Comparison of ENCODE assay signal across 1 cellular context in the genomic region with DNA sequence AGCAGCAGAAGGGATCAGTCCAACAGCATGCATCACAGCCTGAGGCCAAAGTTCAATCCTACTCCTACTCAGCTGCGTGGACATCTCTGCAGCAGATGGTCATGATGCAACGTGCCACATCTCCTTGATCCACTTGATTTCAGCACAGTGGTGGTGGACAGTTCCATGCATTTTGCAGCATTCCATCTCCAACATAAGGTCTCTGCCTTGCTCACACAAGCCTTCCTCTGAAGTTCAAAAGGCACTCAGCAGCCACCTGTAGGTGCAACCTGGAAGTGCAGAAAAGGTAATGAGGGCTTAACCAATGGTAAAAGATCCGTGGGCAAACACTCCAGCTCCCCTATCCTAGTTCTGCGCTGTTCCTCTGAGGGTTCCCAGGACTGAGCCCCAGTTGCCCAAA.
A peak's percentile ranks its signal among the peaks of the same experiment; 100 is the strongest.
TF ChIP-seq lines count a peak whose summit lies in the region.

No MANE protein-coding gene starts in this region.

TF ChIP-seq in HepG2, 621 proteins besides CTCF, POLR2A, EP300 and RAD21 (continued from another document and continues in another):
- no peak for TF ChIP-seq FUBP1 (CRISPR knock-in tag; IDR thresholded peaks at IDR 0.05; ENCODE audit: borderline replicate concordance)
- TF ChIP-seq, protein P1, sequence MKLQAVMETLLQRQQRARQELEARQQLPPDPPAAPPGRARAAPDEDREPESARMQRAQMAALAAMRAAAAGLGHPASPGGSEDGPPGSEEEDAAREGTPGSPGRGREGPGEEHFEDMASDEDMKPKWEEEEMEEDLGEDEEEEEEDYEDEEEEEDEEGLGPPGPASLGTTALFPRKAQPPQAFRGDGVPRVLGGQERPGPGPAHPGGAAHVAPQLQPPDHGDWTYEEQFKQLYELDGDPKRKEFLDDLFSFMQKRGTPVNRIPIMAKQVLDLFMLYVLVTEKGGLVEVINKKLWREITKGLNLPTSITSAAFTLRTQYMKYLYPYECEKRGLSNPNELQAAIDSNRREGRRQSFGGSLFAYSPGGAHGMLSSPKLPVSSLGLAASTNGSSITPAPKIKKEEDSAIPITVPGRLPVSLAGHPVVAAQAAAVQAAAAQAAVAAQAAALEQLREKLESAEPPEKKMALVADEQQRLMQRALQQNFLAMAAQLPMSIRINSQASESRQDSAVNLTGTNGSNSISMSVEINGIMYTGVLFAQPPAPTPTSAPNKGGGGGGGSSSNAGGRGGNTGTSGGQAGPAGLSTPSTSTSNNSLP (IDR thresholded peaks at IDR 0.05; ENCODE audit: low read depth, low read length), result peak; percentile 61
- no peak for TF ChIP-seq JUN (CRISPR knock-in tag; IDR thresholded peaks at IDR 0.05)
- no peak for TF ChIP-seq RXRA (CRISPR knock-in tag; IDR thresholded peaks at IDR 0.05)
- no peak for TF ChIP-seq ZNF251 (CRISPR knock-in tag; IDR thresholded peaks at IDR 0.05)
- TF ChIP-seq HOMEZ (CRISPR knock-in tag; IDR thresholded peaks at IDR 0.05; ENCODE audit: low read depth), result no peak
- TF ChIP-seq CC2D1A (CRISPR knock-in tag; IDR thresholded peaks at IDR 0.05), result no peak
- TF ChIP-seq ZBTB43 (CRISPR knock-in tag; conservative IDR thresholded peaks at IDR 0.05), result no peak
- no peak for TF ChIP-seq THAP11 (CRISPR knock-in tag; IDR thresholded peaks at IDR 0.05)
- TF ChIP-seq, protein P2, sequence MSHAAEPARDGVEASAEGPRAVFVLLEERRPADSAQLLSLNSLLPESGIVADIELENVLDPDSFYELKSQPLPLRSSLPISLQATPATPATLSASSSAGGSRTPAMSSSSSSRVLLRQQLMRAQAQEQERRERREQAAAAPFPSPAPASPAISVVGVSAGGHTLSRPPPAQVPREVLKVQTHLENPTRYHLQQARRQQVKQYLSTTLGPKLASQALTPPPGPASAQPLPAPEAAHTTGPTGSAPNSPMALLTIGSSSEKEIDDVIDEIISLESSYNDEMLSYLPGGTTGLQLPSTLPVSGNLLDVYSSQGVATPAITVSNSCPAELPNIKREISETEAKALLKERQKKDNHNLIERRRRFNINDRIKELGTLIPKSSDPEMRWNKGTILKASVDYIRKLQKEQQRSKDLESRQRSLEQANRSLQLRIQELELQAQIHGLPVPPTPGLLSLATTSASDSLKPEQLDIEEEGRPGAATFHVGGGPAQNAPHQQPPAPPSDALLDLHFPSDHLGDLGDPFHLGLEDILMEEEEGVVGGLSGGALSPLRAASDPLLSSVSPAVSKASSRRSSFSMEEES (CRISPR knock-in tag; IDR thresholded peaks at IDR 0.05), result 0 out of 2 replicates have a peak, but pooled peaks have one; percentile 18
- TF ChIP-seq ZMAT5 (CRISPR knock-in tag; IDR thresholded peaks at IDR 0.05; ENCODE audit: borderline replicate concordance, low read depth), result no peak
- TF ChIP-seq ZNF644 (CRISPR knock-in tag; IDR thresholded peaks at IDR 0.05; ENCODE audit: low read depth), result peak; percentile 70
- TF ChIP-seq ZNF362 (CRISPR knock-in tag; IDR thresholded peaks at IDR 0.05; ENCODE audit: borderline replicate concordance), result no peak
- TF ChIP-seq KDM6A (CRISPR knock-in tag; IDR thresholded peaks at IDR 0.05; ENCODE audit: low read depth), result no peak
- TF ChIP-seq MED1 (CRISPR knock-in tag; IDR thresholded peaks at IDR 0.05), result no peak
- TF ChIP-seq ATF4 (CRISPR knock-in tag; IDR thresholded peaks at IDR 0.05), result peak in 1 of 2 experiments; percentile 65; a peak in 1 of 4 replicates
- no peak for TF ChIP-seq ZNF230 (CRISPR knock-in tag; IDR thresholded peaks at IDR 0.05)
- TF ChIP-seq HNF4A (CRISPR knock-in tag; IDR thresholded peaks at IDR 0.05), result peak; percentile 72
- TF ChIP-seq ZNF234 (CRISPR knock-in tag; conservative IDR thresholded peaks at IDR 0.05), result no peak
- TF ChIP-seq JUNB (CRISPR knock-in tag; IDR thresholded peaks at IDR 0.05; ENCODE audit: borderline replicate concordance), result no peak
- no peak for TF ChIP-seq DPF2 (CRISPR knock-in tag; IDR thresholded peaks at IDR 0.05; ENCODE audit: borderline replicate concordance, low read depth)
- no peak for TF ChIP-seq FOXK2 (IDR thresholded peaks at IDR 0.05)
- TF ChIP-seq TCF12 (IDR thresholded peaks at IDR 0.05), result no peak
- no peak for TF ChIP-seq TCF12 (CRISPR knock-in tag; IDR thresholded peaks at IDR 0.05)
- TF ChIP-seq HOXA9 (CRISPR knock-in tag; IDR thresholded peaks at IDR 0.05; ENCODE audit: borderline replicate concordance), result no peak
- no peak for TF ChIP-seq ARNT (IDR thresholded peaks at IDR 0.05)
- no peak for TF ChIP-seq SRF (IDR thresholded peaks at IDR 0.05; ENCODE audit: low read depth, low read length)
- TF ChIP-seq ZNF512B (CRISPR knock-in tag; IDR thresholded peaks at IDR 0.05; ENCODE audit: borderline replicate concordance), result no peak
- no peak for TF ChIP-seq LRRFIP1 (CRISPR knock-in tag; conservative IDR thresholded peaks at IDR 0.05)
- TF ChIP-seq SAP130 (CRISPR knock-in tag; IDR thresholded peaks at IDR 0.05; ENCODE audit: low read depth), result peak; percentile 53; the same call in 1 of the 2 replicates
- peak; percentile 92; the same call in 1 of the 2 replicates for TF ChIP-seq EHMT2 (IDR thresholded peaks at IDR 0.05; ENCODE audit: borderline replicate concordance, low read depth, low read length)
- TF ChIP-seq HMG20A (CRISPR knock-in tag; IDR thresholded peaks at IDR 0.05; ENCODE audit: borderline replicate concordance), result no peak
- TF ChIP-seq, protein P3, sequence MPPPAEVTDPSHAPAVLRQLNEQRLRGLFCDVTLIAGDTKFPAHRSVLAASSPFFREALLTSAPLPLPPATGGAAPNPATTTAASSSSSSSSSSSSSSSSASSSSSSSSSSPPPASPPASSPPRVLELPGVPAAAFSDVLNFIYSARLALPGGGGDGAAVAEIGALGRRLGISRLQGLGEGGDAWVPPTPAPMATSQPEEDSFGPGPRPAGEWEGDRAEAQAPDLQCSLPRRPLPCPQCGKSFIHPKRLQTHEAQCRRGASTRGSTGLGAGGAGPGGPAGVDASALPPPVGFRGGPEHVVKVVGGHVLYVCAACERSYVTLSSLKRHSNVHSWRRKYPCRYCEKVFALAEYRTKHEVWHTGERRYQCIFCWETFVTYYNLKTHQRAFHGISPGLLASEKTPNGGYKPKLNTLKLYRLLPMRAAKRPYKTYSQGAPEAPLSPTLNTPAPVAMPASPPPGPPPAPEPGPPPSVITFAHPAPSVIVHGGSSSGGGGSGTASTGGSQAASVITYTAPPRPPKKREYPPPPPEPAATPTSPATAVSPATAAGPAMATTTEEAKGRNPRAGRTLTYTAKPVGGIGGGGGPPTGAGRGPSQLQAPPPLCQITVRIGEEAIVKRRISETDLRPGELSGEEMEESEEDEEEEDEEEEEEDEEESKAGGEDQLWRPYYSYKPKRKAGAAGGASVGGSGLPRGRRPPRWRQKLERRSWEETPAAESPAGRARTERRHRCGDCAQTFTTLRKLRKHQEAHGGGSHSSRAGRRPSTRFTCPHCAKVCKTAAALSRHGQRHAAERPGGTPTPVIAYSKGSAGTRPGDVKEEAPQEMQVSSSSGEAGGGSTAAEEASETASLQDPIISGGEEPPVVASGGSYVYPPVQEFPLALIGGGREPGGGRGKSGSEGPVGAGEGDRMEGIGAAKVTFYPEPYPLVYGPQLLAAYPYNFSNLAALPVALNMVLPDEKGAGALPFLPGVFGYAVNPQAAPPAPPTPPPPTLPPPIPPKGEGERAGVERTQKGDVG (CRISPR knock-in tag; IDR thresholded peaks at IDR 0.05; ENCODE audit: borderline replicate concordance), result no peak
- no peak for TF ChIP-seq ZNF383 (CRISPR knock-in tag; IDR thresholded peaks at IDR 0.05; ENCODE audit: borderline replicate concordance)
- TF ChIP-seq KDM1A (CRISPR knock-in tag; IDR thresholded peaks at IDR 0.05), result peak; percentile 22; the same call in 1 of the 2 replicates
- TF ChIP-seq ZFP82 (CRISPR knock-in tag; IDR thresholded peaks at IDR 0.05; ENCODE audit: borderline replicate concordance), result no peak
- no peak for TF ChIP-seq MAFK (conservative IDR thresholded peaks at IDR 0.05 in 1 of 2, IDR thresholded peaks at IDR 0.05 in 1 of 2; ENCODE audit: low read length in 2 of 2)
